Comparison of ENCODE assay signal across 20 cellular contexts in the genomic region with DNA sequence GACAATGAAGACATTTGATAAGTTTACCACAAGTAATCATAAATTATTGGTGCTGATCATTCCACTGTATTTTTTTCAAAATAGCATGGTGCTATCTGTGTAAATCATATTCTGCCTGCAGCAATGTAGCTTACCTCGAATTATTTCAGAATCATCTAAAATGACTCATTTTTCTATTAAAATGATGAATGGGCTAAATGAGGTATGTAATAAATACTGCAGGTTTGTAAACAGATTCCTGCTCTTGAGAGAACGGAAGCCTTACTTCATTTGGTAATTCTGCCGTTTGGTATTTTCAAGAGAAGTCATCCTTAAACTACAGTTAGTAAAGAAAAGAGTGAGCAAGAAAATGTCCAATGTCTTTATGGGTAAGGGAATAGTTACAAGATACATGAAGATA.
DNase-seq lines count a peak whose midpoint lies in the region; ATAC-seq and TF ChIP-seq lines count a peak whose summit lies in the region.
"Had no signal": no experiment of that assay in that cellular context is flagged by ENCODE, and none has a peak within 500 bp of the region (broad histone marks: within the 10 kb centered on the region; RNA-seq: fewer than 3 reads in every experiment).

No MANE protein-coding gene starts in this region.

- no peak overlapping the region for H3K27ac Mint-ChIP-seq in activated naive CD4-positive, alpha-beta T cell treated with anti-CD3 and anti-CD28 coated beads, Interleukin-2, amount 50 U/mL, for 72 hours
- H3K27ac Mint-ChIP-seq: CD4-positive, alpha-beta memory T cell; H9 had no signal

- H2AFZ ChIP-seq in Karpas-422 (ENCODE audit: low read length) = no peak overlapping the region

- peak; percentile 32 for ATAC-seq in SK-N-SH treated with all-trans-retinoic acid at 6 μM for 48 hours
- no peak for ATAC-seq in activated naive CD4-positive, alpha-beta T cell treated with anti-CD3 and anti-CD28 coated beads, Interleukin-2, amount 50 U/mL, for 72 hours
- no peak for ATAC-seq in GM21381 (IDR thresholded peaks at IDR 0.05; ENCODE audit: unreplicated experiment)
- ATAC-seq: A549, K562 had no signal

- H3K36me3 ChIP-seq in BJ (ENCODE audit: control insufficient read depth, insufficient read depth, low read length) (no peaks in the 10 kb centered on the region), Karpas-422 (ENCODE audit: insufficient read depth, low read length) (no peaks in the 10 kb centered on the region)

- H3K9me3 ChIP-seq in Karpas-422 (ENCODE audit: low read length) = no peaks in the 10 kb centered on the region
- H3K9me3 ChIP-seq: A549, BLaER1 had no signal

- POLR2A ChIA-PET in BJ (lab: Charles Lee) = interaction anchor here (0.6 kb wide), 1 partner anchor 1372 kb away, joined by 3 read pairs; no protein-coding TSS in a partner anchor

- H3K4me3 ChIP-seq in BJ (ENCODE audit: low read depth, low read length) (no peak overlapping the region), Karpas-422 (ENCODE audit: low read length) (no peak overlapping the region)
- H3K4me3 ChIP-seq: A549, BLaER1, K562 had no signal

- no peak overlapping the region for H3K27ac ChIP-seq in Karpas-422 (ENCODE audit: low read length)
- H3K27ac ChIP-seq: 22Rv1, A549, BLaER1, HL-60 had no signal

- no peak overlapping the region for H3K4me2 ChIP-seq in Karpas-422 (ENCODE audit: low read depth, low read length, poor library complexity, severe bottlenecking)
- H3K4me2 ChIP-seq: A549, BLaER1 had no signal

- no peaks in the 10 kb centered on the region for H3K36me3 Mint-ChIP-seq in activated naive CD4-positive, alpha-beta T cell treated with anti-CD3 and anti-CD28 coated beads, Interleukin-2, amount 50 U/mL, for 72 hours

- no peaks in the 10 kb centered on the region for H3K9me3 Mint-ChIP-seq in activated naive CD4-positive, alpha-beta T cell treated with anti-CD3 and anti-CD28 coated beads, Interleukin-2, amount 50 U/mL, for 72 hours
- H3K9me3 Mint-ChIP-seq: CD14-positive monocyte; CD4-positive, alpha-beta memory T cell; H9 had no signal

- H3K4me1 ChIP-seq in Karpas-422 (ENCODE audit: low read length) = no peaks in the 10 kb centered on the region
- H3K4me1 ChIP-seq: A549, BLaER1 had no signal

- H3K9me2 ChIP-seq in Karpas-422 (replicated peaks; ENCODE audit: insufficient read depth, low read length) = no peaks in the 10 kb centered on the region

- H3K79me2 ChIP-seq in Karpas-422 (ENCODE audit: low read length) = peaks cover 89% of the 10 kb centered on the region

- TF ChIP-seq CTCF in BJ (IDR thresholded peaks at IDR 0.05; ENCODE audit: insufficient read depth, low read depth, low read length) = no peak

- no peak overlapping the region for H3K9ac ChIP-seq in Karpas-422 (ENCODE audit: low read length)
- H3K9ac ChIP-seq: BLaER1 had no signal

- H4K20me1 ChIP-seq in Karpas-422 (ENCODE audit: insufficient read depth, low read depth, low read length) = no peaks in the 10 kb centered on the region

- peak; percentile 11 for DNase-seq in BJ (ENCODE audit: low read depth)
- DNase-seq in ELR (ENCODE audit: low read depth) = peak; percentile 61
- peak; percentile 27 for DNase-seq in M059J (ENCODE audit: low read depth)
- DNase-seq in Karpas-422 = no peak
- no peak for DNase-seq in activated naive CD4-positive, alpha-beta T cell treated with anti-CD3 and anti-CD28 coated beads, Interleukin-2, amount 50 U/mL, for 72 hours (ENCODE audit: low spot score in 2 of 2)
- DNase-seq in SW480 (ENCODE audit: low spot score) = no peak
- DNase-seq: AML-193; CD4-positive, alpha-beta memory T cell; DND-41; GF-D8; H9; Kasumi-1 had no signal

- H3K27me3 ChIP-seq in BJ (ENCODE audit: control insufficient read depth, insufficient read depth, low read length) (no peaks in the 10 kb centered on the region), Karpas-422 (ENCODE audit: low read length) (no peaks in the 10 kb centered on the region)
- H3K27me3 ChIP-seq: BLaER1 had no signal

- CTCF ChIA-PET in BJ (lab: Yijun Ruan, JAX) = interaction anchor here (0.5 kb wide), 1 partner anchor 10 kb away, joined by 3 read pairs; no protein-coding TSS in a partner anchor

TF ChIP-seq in SK-N-SH treated with all-trans-retinoic acid at 6 μM for 48 hours, 23 proteins besides CTCF, POLR2A, EP300 and RAD21:
- TF ChIP-seq POU6F1 (CRISPR knock-in tag; IDR thresholded peaks at IDR 0.05; ENCODE audit: borderline replicate concordance, low read depth) (peak; percentile 35; the same call in 1 of the 2 replicates), CSRNP3 (CRISPR knock-in tag; IDR thresholded peaks at IDR 0.05) (no peak), ISL1 (CRISPR knock-in tag; IDR thresholded peaks at IDR 0.05) (peak; percentile 41)

Comparison
In these comparisons a context has a peak if more than half of its experiments do, and no peak if none do; other contexts are left out.
1. DNase-seq: peak in BJ (single experiment), ELR (single experiment) and M059J (single experiment); none in Karpas-422 (single experiment), activated naive CD4-positive, alpha-beta T cell treated with anti-CD3 and anti-CD28 coated beads, Interleukin-2, amount 50 U/mL, for 72 hours (0 of 2) and SW480 (single experiment).